In the genomic region with DNA sequence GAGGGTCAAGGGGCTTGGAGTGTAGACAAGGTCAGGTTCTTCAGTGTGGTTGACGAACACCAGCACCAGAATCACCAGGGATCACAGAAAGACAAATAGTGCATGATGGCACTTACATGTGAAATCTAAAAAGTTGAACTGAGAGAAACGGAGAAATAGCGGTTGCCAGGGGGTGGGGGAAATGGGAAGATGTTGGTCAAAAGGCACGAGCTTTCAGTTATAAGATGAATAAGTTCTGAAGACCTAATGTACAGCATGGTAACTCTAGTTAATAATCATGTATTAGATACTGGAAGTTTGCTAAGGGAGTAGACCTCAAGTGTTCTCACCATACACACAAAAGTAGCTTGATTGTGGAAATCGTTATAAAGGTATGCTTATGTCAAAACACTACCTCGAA, we compare ENCODE assay signal across 1 cellular context.
TF ChIP-seq lines count a peak whose summit lies in the region.

No MANE protein-coding gene starts in this region.

TF ChIP-seq in GM12878, 131 proteins besides CTCF, POLR2A, EP300 and RAD21 (continued from another document and continues in another):
- TF ChIP-seq, protein P1, sequence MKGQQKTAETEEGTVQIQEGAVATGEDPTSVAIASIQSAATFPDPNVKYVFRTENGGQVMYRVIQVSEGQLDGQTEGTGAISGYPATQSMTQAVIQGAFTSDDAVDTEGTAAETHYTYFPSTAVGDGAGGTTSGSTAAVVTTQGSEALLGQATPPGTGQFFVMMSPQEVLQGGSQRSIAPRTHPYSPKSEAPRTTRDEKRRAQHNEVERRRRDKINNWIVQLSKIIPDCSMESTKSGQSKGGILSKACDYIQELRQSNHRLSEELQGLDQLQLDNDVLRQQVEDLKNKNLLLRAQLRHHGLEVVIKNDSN (IDR thresholded peaks at IDR 0.05; ENCODE audit: borderline replicate concordance, extremely low read length, insufficient read depth, low read depth, low read length): no peak
- TF ChIP-seq, protein P2, sequence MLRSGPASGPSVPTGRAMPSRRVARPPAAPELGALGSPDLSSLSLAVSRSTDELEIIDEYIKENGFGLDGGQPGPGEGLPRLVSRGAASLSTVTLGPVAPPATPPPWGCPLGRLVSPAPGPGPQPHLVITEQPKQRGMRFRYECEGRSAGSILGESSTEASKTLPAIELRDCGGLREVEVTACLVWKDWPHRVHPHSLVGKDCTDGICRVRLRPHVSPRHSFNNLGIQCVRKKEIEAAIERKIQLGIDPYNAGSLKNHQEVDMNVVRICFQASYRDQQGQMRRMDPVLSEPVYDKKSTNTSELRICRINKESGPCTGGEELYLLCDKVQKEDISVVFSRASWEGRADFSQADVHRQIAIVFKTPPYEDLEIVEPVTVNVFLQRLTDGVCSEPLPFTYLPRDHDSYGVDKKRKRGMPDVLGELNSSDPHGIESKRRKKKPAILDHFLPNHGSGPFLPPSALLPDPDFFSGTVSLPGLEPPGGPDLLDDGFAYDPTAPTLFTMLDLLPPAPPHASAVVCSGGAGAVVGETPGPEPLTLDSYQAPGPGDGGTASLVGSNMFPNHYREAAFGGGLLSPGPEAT (IDR thresholded peaks at IDR 0.05; ENCODE audit: low read depth): peak; percentile 81; the same call in 1 of the 2 replicates
- TF ChIP-seq SMAD1 (IDR thresholded peaks at IDR 0.05; ENCODE audit: low read depth, partially characterized antibody) (peak; percentile 22), TCF7 (IDR thresholded peaks at IDR 0.05; ENCODE audit: borderline replicate concordance) (0 out of 2 replicates have a peak, but pooled peaks have one; percentile 21), NBN (IDR thresholded peaks at IDR 0.05) (peak; percentile 82), IRF4 (IDR thresholded peaks at IDR 0.05; ENCODE audit: low read depth, low read length) (peak; percentile 79; the same call in 1 of the 2 replicates), ZBED1 (IDR thresholded peaks at IDR 0.05; ENCODE audit: borderline replicate concordance) (peak; percentile 66; the same call in 1 of the 2 replicates), CBFB (IDR thresholded peaks at IDR 0.05; ENCODE audit: low read depth) (peak; percentile 44; the same call in 1 of the 2 replicates), TCF3 (IDR thresholded peaks at IDR 0.05; ENCODE audit: borderline replicate concordance, insufficient read depth, low read depth, low read length) (peak; percentile 40; the same call in 1 of the 2 replicates), ZNF217 (IDR thresholded peaks at IDR 0.05) (peak; percentile 42; the same call in 1 of the 2 replicates), SMARCA5 (IDR thresholded peaks at IDR 0.05) (no peak), SRF (IDR thresholded peaks at IDR 0.05; ENCODE audit: low read depth in 2 of 2, low read length in 2 of 2) (no peak), HDAC2 (IDR thresholded peaks at IDR 0.05) (no peak), IKZF2 (IDR thresholded peaks at IDR 0.05) (peak; percentile 94 to 96), JUNB (IDR thresholded peaks at IDR 0.05) (peak; percentile 86), EGR1 (IDR thresholded peaks at IDR 0.05; ENCODE audit: borderline replicate concordance in 1 of 2, low read depth in 2 of 2, low read length in 2 of 2) (no peak), RUNX3 (IDR thresholded peaks at IDR 0.05; ENCODE audit: low read length) (peak; percentile 94), RCOR1 (conservative IDR thresholded peaks at IDR 0.05; ENCODE audit: low read depth, low read length) (0 out of 2 replicates have a peak, but pooled peaks have one; percentile 31), HCFC1 (IDR thresholded peaks at IDR 0.05; ENCODE audit: low read length) (no peak), MYB (IDR thresholded peaks at IDR 0.05; ENCODE audit: borderline replicate concordance, low read depth, low read length) (peak; percentile 77; the same call in 1 of the 2 replicates), RAD51 (IDR thresholded peaks at IDR 0.05) (0 out of 2 replicates have a peak, but pooled peaks have one; percentile 44), GABPA (IDR thresholded peaks at IDR 0.05; ENCODE audit: low read depth) (no peak), EED (IDR thresholded peaks at IDR 0.05; ENCODE audit: low read depth) (peak; percentile 94), ZNF207 (IDR thresholded peaks at IDR 0.05; ENCODE audit: borderline replicate concordance) (no peak), BRCA1 (IDR thresholded peaks at IDR 0.05; ENCODE audit: low read depth, low read length) (no peak), FOXM1 (IDR thresholded peaks at IDR 0.05; ENCODE audit: low read depth, low read length) (peak; percentile 84; the same call in 1 of the 2 replicates), CBX5 (IDR thresholded peaks at IDR 0.05; ENCODE audit: low read depth) (0 out of 2 replicates have a peak, but pooled peaks have one; percentile 28), HDGF (IDR thresholded peaks at IDR 0.05) (0 out of 2 replicates have a peak, but pooled peaks have one; percentile 15), MEF2A (IDR thresholded peaks at IDR 0.05; ENCODE audit: insufficient read depth, low read depth, low read length) (0 out of 2 replicates have a peak, but pooled peaks have one; percentile 64), CHD2 (IDR thresholded peaks at IDR 0.05; ENCODE audit: borderline replicate concordance, low read depth, low read length) (peak; percentile 60; the same call in 1 of the 2 replicates), MYC (IDR thresholded peaks at IDR 0.05; ENCODE audit: insufficient read depth, insufficient read length, insufficient replicate concordance, low read length, severe bottlenecking) (no peak), CHD1 (IDR thresholded peaks at IDR 0.05; ENCODE audit: low read depth, low read length) (no peak), RELA (IDR thresholded peaks at IDR 0.05; ENCODE audit: borderline replicate concordance, partially characterized antibody) (peak; percentile 28), ZNF24 (IDR thresholded peaks at IDR 0.05) (0 out of 2 replicates have a peak, but pooled peaks have one; percentile 26), NR2F1 (conservative IDR thresholded peaks at IDR 0.05) (peak; percentile 95), CREM (IDR thresholded peaks at IDR 0.05; ENCODE audit: low read depth) (peak; percentile 76), NFYA (IDR thresholded peaks at IDR 0.05; ENCODE audit: borderline replicate concordance, low read depth, low read length) (no peak)
- TF ChIP-seq, protein P3, sequence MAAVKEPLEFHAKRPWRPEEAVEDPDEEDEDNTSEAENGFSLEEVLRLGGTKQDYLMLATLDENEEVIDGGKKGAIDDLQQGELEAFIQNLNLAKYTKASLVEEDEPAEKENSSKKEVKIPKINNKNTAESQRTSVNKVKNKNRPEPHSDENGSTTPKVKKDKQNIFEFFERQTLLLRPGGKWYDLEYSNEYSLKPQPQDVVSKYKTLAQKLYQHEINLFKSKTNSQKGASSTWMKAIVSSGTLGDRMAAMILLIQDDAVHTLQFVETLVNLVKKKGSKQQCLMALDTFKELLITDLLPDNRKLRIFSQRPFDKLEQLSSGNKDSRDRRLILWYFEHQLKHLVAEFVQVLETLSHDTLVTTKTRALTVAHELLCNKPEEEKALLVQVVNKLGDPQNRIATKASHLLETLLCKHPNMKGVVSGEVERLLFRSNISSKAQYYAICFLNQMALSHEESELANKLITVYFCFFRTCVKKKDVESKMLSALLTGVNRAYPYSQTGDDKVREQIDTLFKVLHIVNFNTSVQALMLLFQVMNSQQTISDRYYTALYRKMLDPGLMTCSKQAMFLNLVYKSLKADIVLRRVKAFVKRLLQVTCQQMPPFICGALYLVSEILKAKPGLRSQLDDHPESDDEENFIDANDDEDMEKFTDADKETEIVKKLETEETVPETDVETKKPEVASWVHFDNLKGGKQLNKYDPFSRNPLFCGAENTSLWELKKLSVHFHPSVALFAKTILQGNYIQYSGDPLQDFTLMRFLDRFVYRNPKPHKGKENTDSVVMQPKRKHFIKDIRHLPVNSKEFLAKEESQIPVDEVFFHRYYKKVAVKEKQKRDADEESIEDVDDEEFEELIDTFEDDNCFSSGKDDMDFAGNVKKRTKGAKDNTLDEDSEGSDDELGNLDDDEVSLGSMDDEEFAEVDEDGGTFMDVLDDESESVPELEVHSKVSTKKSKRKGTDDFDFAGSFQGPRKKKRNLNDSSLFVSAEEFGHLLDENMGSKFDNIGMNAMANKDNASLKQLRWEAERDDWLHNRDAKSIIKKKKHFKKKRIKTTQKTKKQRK (IDR thresholded peaks at IDR 0.05; ENCODE audit: low read depth, low read length): no peak
- TF ChIP-seq, protein P4, sequence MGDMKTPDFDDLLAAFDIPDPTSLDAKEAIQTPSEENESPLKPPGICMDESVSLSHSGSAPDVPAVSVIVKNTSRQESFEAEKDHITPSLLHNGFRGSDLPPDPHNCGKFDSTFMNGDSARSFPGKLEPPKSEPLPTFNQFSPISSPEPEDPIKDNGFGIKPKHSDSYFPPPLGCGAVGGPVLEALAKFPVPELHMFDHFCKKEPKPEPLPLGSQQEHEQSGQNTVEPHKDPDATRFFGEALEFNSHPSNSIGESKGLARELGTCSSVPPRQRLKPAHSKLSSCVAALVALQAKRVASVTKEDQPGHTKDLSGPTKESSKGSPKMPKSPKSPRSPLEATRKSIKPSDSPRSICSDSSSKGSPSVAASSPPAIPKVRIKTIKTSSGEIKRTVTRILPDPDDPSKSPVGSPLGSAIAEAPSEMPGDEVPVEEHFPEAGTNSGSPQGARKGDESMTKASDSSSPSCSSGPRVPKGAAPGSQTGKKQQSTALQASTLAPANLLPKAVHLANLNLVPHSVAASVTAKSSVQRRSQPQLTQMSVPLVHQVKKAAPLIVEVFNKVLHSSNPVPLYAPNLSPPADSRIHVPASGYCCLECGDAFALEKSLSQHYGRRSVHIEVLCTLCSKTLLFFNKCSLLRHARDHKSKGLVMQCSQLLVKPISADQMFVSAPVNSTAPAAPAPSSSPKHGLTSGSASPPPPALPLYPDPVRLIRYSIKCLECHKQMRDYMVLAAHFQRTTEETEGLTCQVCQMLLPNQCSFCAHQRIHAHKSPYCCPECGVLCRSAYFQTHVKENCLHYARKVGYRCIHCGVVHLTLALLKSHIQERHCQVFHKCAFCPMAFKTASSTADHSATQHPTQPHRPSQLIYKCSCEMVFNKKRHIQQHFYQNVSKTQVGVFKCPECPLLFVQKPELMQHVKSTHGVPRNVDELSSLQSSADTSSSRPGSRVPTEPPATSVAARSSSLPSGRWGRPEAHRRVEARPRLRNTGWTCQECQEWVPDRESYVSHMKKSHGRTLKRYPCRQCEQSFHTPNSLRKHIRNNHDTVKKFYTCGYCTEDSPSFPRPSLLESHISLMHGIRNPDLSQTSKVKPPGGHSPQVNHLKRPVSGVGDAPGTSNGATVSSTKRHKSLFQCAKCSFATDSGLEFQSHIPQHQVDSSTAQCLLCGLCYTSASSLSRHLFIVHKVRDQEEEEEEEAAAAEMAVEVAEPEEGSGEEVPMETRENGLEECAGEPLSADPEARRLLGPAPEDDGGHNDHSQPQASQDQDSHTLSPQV (IDR thresholded peaks at IDR 0.05): peak; percentile 72; the same call in 1 of the 2 replicates
- TF ChIP-seq, protein P5, sequence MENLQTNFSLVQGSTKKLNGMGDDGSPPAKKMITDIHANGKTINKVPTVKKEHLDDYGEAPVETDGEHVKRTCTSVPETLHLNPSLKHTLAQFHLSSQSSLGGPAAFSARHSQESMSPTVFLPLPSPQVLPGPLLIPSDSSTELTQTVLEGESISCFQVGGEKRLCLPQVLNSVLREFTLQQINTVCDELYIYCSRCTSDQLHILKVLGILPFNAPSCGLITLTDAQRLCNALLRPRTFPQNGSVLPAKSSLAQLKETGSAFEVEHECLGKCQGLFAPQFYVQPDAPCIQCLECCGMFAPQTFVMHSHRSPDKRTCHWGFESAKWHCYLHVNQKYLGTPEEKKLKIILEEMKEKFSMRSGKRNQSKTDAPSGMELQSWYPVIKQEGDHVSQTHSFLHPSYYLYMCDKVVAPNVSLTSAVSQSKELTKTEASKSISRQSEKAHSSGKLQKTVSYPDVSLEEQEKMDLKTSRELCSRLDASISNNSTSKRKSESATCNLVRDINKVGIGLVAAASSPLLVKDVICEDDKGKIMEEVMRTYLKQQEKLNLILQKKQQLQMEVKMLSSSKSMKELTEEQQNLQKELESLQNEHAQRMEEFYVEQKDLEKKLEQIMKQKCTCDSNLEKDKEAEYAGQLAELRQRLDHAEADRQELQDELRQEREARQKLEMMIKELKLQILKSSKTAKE (IDR thresholded peaks at IDR 0.05; ENCODE audit: low read depth, poor library complexity, severe bottlenecking): peak; percentile 85
- TF ChIP-seq, protein P6, sequence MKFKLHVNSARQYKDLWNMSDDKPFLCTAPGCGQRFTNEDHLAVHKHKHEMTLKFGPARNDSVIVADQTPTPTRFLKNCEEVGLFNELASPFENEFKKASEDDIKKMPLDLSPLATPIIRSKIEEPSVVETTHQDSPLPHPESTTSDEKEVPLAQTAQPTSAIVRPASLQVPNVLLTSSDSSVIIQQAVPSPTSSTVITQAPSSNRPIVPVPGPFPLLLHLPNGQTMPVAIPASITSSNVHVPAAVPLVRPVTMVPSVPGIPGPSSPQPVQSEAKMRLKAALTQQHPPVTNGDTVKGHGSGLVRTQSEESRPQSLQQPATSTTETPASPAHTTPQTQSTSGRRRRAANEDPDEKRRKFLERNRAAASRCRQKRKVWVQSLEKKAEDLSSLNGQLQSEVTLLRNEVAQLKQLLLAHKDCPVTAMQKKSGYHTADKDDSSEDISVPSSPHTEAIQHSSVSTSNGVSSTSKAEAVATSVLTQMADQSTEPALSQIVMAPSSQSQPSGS (IDR thresholded peaks at IDR 0.05; ENCODE audit: low read length): peak; percentile 84
- TF ChIP-seq, protein P7, sequence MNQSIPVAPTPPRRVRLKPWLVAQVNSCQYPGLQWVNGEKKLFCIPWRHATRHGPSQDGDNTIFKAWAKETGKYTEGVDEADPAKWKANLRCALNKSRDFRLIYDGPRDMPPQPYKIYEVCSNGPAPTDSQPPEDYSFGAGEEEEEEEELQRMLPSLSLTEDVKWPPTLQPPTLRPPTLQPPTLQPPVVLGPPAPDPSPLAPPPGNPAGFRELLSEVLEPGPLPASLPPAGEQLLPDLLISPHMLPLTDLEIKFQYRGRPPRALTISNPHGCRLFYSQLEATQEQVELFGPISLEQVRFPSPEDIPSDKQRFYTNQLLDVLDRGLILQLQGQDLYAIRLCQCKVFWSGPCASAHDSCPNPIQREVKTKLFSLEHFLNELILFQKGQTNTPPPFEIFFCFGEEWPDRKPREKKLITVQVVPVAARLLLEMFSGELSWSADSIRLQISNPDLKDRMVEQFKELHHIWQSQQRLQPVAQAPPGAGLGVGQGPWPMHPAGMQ (IDR thresholded peaks at IDR 0.05; ENCODE audit: borderline replicate concordance): no peak
- TF ChIP-seq, protein P8, sequence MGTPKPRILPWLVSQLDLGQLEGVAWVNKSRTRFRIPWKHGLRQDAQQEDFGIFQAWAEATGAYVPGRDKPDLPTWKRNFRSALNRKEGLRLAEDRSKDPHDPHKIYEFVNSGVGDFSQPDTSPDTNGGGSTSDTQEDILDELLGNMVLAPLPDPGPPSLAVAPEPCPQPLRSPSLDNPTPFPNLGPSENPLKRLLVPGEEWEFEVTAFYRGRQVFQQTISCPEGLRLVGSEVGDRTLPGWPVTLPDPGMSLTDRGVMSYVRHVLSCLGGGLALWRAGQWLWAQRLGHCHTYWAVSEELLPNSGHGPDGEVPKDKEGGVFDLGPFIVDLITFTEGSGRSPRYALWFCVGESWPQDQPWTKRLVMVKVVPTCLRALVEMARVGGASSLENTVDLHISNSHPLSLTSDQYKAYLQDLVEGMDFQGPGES (IDR thresholded peaks at IDR 0.05): no peak
